In the genomic region with DNA sequence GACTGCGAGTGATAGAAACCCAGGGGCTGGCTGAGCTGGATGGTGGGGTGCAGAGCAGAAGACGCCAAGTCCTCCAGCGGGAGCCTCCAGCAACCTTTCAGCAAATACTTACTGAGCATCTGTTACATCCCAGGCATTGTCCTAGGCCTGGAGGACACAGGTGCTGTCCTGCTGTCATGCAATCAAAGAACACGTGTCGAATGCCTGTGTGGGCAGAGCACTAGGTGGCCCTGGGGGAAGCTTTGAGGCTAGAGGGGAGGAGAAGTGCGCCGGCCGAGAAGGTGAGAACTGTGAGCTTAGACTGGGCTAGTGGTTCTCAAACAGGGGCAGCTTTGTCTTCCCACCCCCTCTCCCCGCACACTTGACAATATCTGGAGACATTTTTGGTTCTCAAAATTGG, we compare ENCODE assay signal across 25 cellular contexts.
"Had no signal": no experiment of that assay in that cellular context is flagged by ENCODE, and none has a peak within 500 bp of the region (broad histone marks: within the 10 kb centered on the region; RNA-seq: fewer than 3 reads in every experiment).

No MANE protein-coding gene starts in this region.

- H3K4me3 Mint-ChIP-seq: effector memory CD8-positive, alpha-beta T cell; immature natural killer cell; naive thymus-derived CD4-positive, alpha-beta T cell; nephron; stimulated activated naive B cell treated with anti-CD40 and anti-IgM and Interleukin-4, amounts not matched to agents 10 μg/mL and 1 μg/mL and 100 μg/mL, for 72 hours; stimulated activated naive CD8-positive, alpha-beta T cell treated with anti-CD3 and anti-CD28 coated beads, Interleukin-15, Interleukin-2, amounts not matched to agents 100 ng/mL and 50 ng/mL, for 24 hours had no signal

- H3K27ac Mint-ChIP-seq: effector memory CD8-positive, alpha-beta T cell; immature natural killer cell; naive thymus-derived CD4-positive, alpha-beta T cell; nephron; progenitor cell of endocrine pancreas; stimulated activated naive B cell treated with anti-CD40 and anti-IgM and Interleukin-4, amounts not matched to agents 10 μg/mL and 1 μg/mL and 100 μg/mL, for 72 hours; stimulated activated naive CD8-positive, alpha-beta T cell treated with anti-CD3 and anti-CD28 coated beads, Interleukin-15, Interleukin-2, amounts not matched to agents 100 ng/mL and 50 ng/mL, for 24 hours had no signal

- H3K79me2 ChIP-seq: parathyroid adenoma had no signal

- FAIRE-seq: endometrium, small intestine had no signal

- H3K9me3 ChIP-seq: lower lobe of right lung, neutrophil, right lobe of liver, transverse colon, vagina had no signal

- H3K4me1 ChIP-seq: lower lobe of right lung, parathyroid adenoma, right lobe of liver, transverse colon had no signal

- H2AFZ ChIP-seq: parathyroid adenoma had no signal

- H3K9me3 Mint-ChIP-seq: stimulated activated naive CD8-positive, alpha-beta T cell treated with anti-CD3 and anti-CD28 coated beads, Interleukin-15, Interleukin-2, amounts not matched to agents 100 ng/mL and 50 ng/mL, for 24 hours had no signal

- H3K4me3 ChIP-seq: coronary artery, esophagus squamous epithelium, lower lobe of right lung, right lobe of liver, transverse colon, vagina had no signal

- ATAC-seq: effector memory CD8-positive, alpha-beta T cell; left ventricle myocardium superior; lower lobe of right lung; naive thymus-derived CD4-positive, alpha-beta T cell; right lobe of liver; stimulated activated naive B cell treated with anti-CD40 and anti-IgM and Interleukin-4, amounts not matched to agents 10 μg/mL and 1 μg/mL and 100 μg/mL, for 72 hours had no signal

- H3K36me3 Mint-ChIP-seq: immature natural killer cell; stimulated activated naive B cell treated with anti-CD40 and anti-IgM and Interleukin-4, amounts not matched to agents 10 μg/mL and 1 μg/mL and 100 μg/mL, for 72 hours had no signal

- DNase-seq: dermis blood vessel endothelial cell; effector memory CD8-positive, alpha-beta T cell; erythroblast; esophagus squamous epithelium; foreskin melanocyte; hypothalamus; immature natural killer cell; islet precursor cell; left ventricle myocardium superior; lower lobe of right lung; naive thymus-derived CD4-positive, alpha-beta T cell; right lobe of liver; small intestine; stimulated activated CD4-positive, alpha-beta T cell treated with anti-CD3 and anti-CD28 coated beads, Interleukin-15, amount 100 ng/mL, for 24 hours; stimulated activated CD4-positive, alpha-beta T cell treated with anti-CD3 and anti-CD28 coated beads, Interleukin-2, amount 100 ng/mL, for 48 hours; stimulated activated naive B cell treated with anti-CD40 and anti-IgM and Interleukin-4, amounts not matched to agents 10 μg/mL and 1 μg/mL and 100 μg/mL, for 72 hours; transverse colon had no signal

- H3K27me3 ChIP-seq: vagina had no signal

- H3K27ac ChIP-seq: coronary artery, esophagus squamous epithelium, lower lobe of right lung, neutrophil, parathyroid adenoma, right lobe of liver, transverse colon, vagina had no signal

- H3K4me1 Mint-ChIP-seq: immature natural killer cell had no signal

- H3K36me3 ChIP-seq: esophagus squamous epithelium, lower lobe of right lung, neutrophil, right lobe of liver, transverse colon, vagina had no signal

- H3K9ac ChIP-seq: parathyroid adenoma had no signal
